10 cellular contexts compared by ENCODE assay signal in genomic region chr17:83194761-83195329, GRCh38.
DNase-seq lines count a peak whose midpoint lies in the region; TF ChIP-seq lines count a peak whose summit lies in the region.
"Had no signal": no experiment of that assay in that cellular context is flagged by ENCODE, and none has a peak within 500 bp of the region (broad histone marks: within the 10 kb centered on the region; RNA-seq: fewer than 3 reads in every experiment).

No MANE protein-coding gene starts in this region.

- H3K36me3 ChIP-seq in mammary epithelial cell (ENCODE audit: insufficient read depth, low read length) (no peaks in the 10 kb centered on the region), brain microvascular endothelial cell (replicated peaks) (no peaks in the 10 kb centered on the region), mesenchymal stem cell (ENCODE audit: control insufficient read depth in 1 of 2, insufficient read depth in 2 of 2, low read depth in 1 of 2, low read length in 2 of 2) (no peaks in the 10 kb centered on the region)

- H2BK5ac ChIP-seq in mesenchymal stem cell (ENCODE audit: low read depth, low read length, poor library complexity, severe bottlenecking) = no peak overlapping the region

- 96% methylated on average over 17 of the region's 24 CpGs for WGBS in mammary epithelial cell (ENCODE audit: low coverage, missing lambda C conversion rate)
- 91% methylated on average over 24 of the region's 24 CpGs for WGBS in mesenchymal stem cell

- no peaks in the 10 kb centered on the region for H3K27me3 ChIP-seq in mammary epithelial cell (ENCODE audit: insufficient read depth, low read length)
- H3K27me3 ChIP-seq in brain microvascular endothelial cell (replicated peaks) = no peaks in the 10 kb centered on the region
- H3K27me3 ChIP-seq in mesenchymal stem cell (ENCODE audit: control insufficient read depth in 1 of 2, insufficient read depth in 1 of 2, low read length in 2 of 2) = no peaks in the 10 kb centered on the region

- in situ Hi-C loops in mammary epithelial cell (cut with MboI; ENCODE audit: low sequenced_read_pairs in 2 of 2) (no loop called here), brain microvascular endothelial cell (cut with HindIII; ENCODE audit: low pct_ligation_motif_present, low sequenced_read_pairs) (no loop called here)

- no peak overlapping the region for H3K4me3 ChIP-seq in mammary epithelial cell (replicated peaks in 1 of 3; ENCODE audit: insufficient read depth in 1 of 3, low read depth in 2 of 3, low read length in 3 of 3)
- H3K4me3 ChIP-seq in brain microvascular endothelial cell (ENCODE audit: low read depth, low read length) = no peak overlapping the region
- peak overlapping the region in 1 of 2 experiments; percentile 13 for H3K4me3 ChIP-seq in mesenchymal stem cell (ENCODE audit: insufficient read depth in 1 of 2, low read depth in 1 of 2, low read length in 2 of 2)

- CTCF ChIA-PET in MCF 10A (lab: Yijun Ruan, JAX) = interaction anchor here (0.7 kb wide), 1 partner anchor 258 kb away, joined by 3 read pairs; no protein-coding TSS in a partner anchor
- CTCF ChIA-PET in mammary epithelial cell (lab: Charles Lee; ENCODE audit: low non-redundant PET) = no interaction called here

- POLR2A ChIA-PET in MCF 10A (lab: Yijun Ruan, JAX) = no interaction called here

- intact Hi-C loops in MCF 10A (cut with micrococcal nuclease) = no loop called here
- intact Hi-C loops in mammary epithelial cell (cut with micrococcal nuclease) = no loop called here

- no peak overlapping the region for H4K8ac ChIP-seq in mesenchymal stem cell (ENCODE audit: low read length)

- H3K4me1 ChIP-seq in mammary epithelial cell (ENCODE audit: insufficient read depth, low read length) (peaks cover 6% of the 10 kb centered on the region), mesenchymal stem cell (ENCODE audit: control insufficient read depth, insufficient read depth, low read depth, low read length) (peaks cover 48% of the 10 kb centered on the region)

- no peak overlapping the region for H2BK120ac ChIP-seq in mesenchymal stem cell (ENCODE audit: low read depth, low read length)

- dilution Hi-C loops in mammary epithelial cell (cut with HindIII; ENCODE audit: low sequenced_read_pairs) = no loop called here

- TF ChIP-seq CTCF in MCF 10A (IDR thresholded peaks at IDR 0.05; ENCODE audit: unreplicated experiment) = no peak
- TF ChIP-seq CTCF in mammary epithelial cell (conservative IDR thresholded peaks at IDR 0.05 in 1 of 2, IDR thresholded peaks at IDR 0.05 in 1 of 2; ENCODE audit: extremely low read depth in 1 of 2, insufficient read depth in 1 of 2, low read depth in 1 of 2, low read length in 2 of 2) = no peak
- no peak for TF ChIP-seq CTCF in brain microvascular endothelial cell (IDR thresholded peaks at IDR 0.05; ENCODE audit: low read depth, low read length, missing control alignments)

- peaks cover 9% of the 10 kb centered on the region for H3K27me3 Mint-ChIP-seq in MCF 10A (ENCODE audit: insufficient read depth, unreplicated experiment)

- no peaks in the 10 kb centered on the region for H3K79me2 ChIP-seq in mammary epithelial cell (ENCODE audit: insufficient read depth, low read length)

- peak; percentile 39 for DNase-seq in MCF 10A (ENCODE audit: unreplicated experiment)
- DNase-seq in mammary epithelial cell = no peak
- no peak for DNase-seq in brain microvascular endothelial cell
- no peak for DNase-seq in mesenchymal stem cell
- no peak for DNase-seq in KG1 (lab: John Stamatoyannopoulos, UW)
- no peak for DNase-seq in stimulated activated CD4-positive, alpha-beta T cell treated with anti-CD3 and anti-CD28 coated beads, Interleukin-4, amount 100 ng/mL, for 4 hours
- DNase-seq in kidney glomerular epithelial cell (lab: John Stamatoyannopoulos, UW) = no peak
- no peak for DNase-seq in stimulated activated CD4-positive, alpha-beta T cell treated with anti-CD3 and anti-CD28 coated beads, Interleukin-4, amount 100 ng/mL, for 24 hours
- DNase-seq: naive B cell had no signal

- no peaks in the 10 kb centered on the region for H3K9me3 Mint-ChIP-seq in MCF 10A (ENCODE audit: unreplicated experiment)
- H3K9me3 Mint-ChIP-seq: naive B cell had no signal

- H3K4me1 Mint-ChIP-seq in MCF 10A (ENCODE audit: insufficient read depth, unreplicated experiment) = peaks cover 11% of the 10 kb centered on the region

- no peak overlapping the region for H3K23ac ChIP-seq in mesenchymal stem cell (ENCODE audit: low read length in 2 of 2)

- H3K27ac ChIP-seq in mammary epithelial cell (ENCODE audit: insufficient read depth, low read depth, low read length) (no peak overlapping the region), brain microvascular endothelial cell (peak overlapping the region; percentile 68), mesenchymal stem cell (ENCODE audit: low read length, poor library complexity, severe bottlenecking) (no peak overlapping the region)
- H3K27ac ChIP-seq: C4-2B had no signal

- peak overlapping the region; percentile 41 for H2AK5ac ChIP-seq in mesenchymal stem cell (ENCODE audit: low read length, severe bottlenecking)

- H3K4me3 Mint-ChIP-seq in MCF 10A (ENCODE audit: unreplicated experiment) = no peak overlapping the region

- no peaks in the 10 kb centered on the region for H4K20me1 ChIP-seq in mammary epithelial cell (ENCODE audit: insufficient read depth, low read length)

- H2BK12ac ChIP-seq in mesenchymal stem cell (ENCODE audit: low read length in 2 of 2) = no peak overlapping the region

- H3K9ac ChIP-seq in mammary epithelial cell (ENCODE audit: insufficient read depth, low read length) (no peak overlapping the region), mesenchymal stem cell (ENCODE audit: low read length) (peak overlapping the region; percentile 78)

- H3K27ac Mint-ChIP-seq in MCF 10A (ENCODE audit: low read depth, unreplicated experiment) = no peak overlapping the region

- H3K9me3 ChIP-seq in mammary epithelial cell (replicated peaks; ENCODE audit: insufficient read depth, low read length) = no peaks in the 10 kb centered on the region
- H3K9me3 ChIP-seq in mesenchymal stem cell (ENCODE audit: control insufficient read depth, low read length) = no peaks in the 10 kb centered on the region

- no peaks in the 10 kb centered on the region for H3K36me3 Mint-ChIP-seq in MCF 10A (ENCODE audit: insufficient read depth, unreplicated experiment)
- H3K36me3 Mint-ChIP-seq: naive B cell had no signal

- no peak overlapping the region for H3K4ac ChIP-seq in mesenchymal stem cell (ENCODE audit: low read depth in 1 of 2, low read length in 2 of 2)

- no peak overlapping the region for H3K18ac ChIP-seq in mesenchymal stem cell (ENCODE audit: low read depth in 1 of 2, low read length in 2 of 2)

- H2BK15ac ChIP-seq in mesenchymal stem cell (ENCODE audit: low read depth, poor library complexity, severe bottlenecking) = no peak overlapping the region

- H3K79me1 ChIP-seq in mesenchymal stem cell (replicated peaks; ENCODE audit: low read length, poor library complexity, severe bottlenecking) = no peaks in the 10 kb centered on the region

- no peak overlapping the region for H2AFZ ChIP-seq in mammary epithelial cell (ENCODE audit: low read depth, low read length)
- H2AFZ ChIP-seq in mesenchymal stem cell (ENCODE audit: low read depth, low read length) = no peak overlapping the region

- BruUV-seq in MCF 10A (replicated peaks; lab: Mats Ljungman, UMichigan) = no TSS peak
- no TSS peak for BruUV-seq in mammary epithelial cell (replicated peaks; lab: Mats Ljungman, UMichigan)

- H4K91ac ChIP-seq in mesenchymal stem cell (ENCODE audit: low read length) = no peak overlapping the region

- H3K14ac ChIP-seq in mesenchymal stem cell (ENCODE audit: low read length in 2 of 2) = no peak overlapping the region

- H3K4me2 ChIP-seq in mammary epithelial cell (ENCODE audit: insufficient read depth, low read depth, low read length) = no peak overlapping the region
- no peak overlapping the region for H3K4me2 ChIP-seq in mesenchymal stem cell (ENCODE audit: low read length, poor library complexity, severe bottlenecking)
